ENCODE assay signal across 33 cellular contexts in the genomic region with DNA sequence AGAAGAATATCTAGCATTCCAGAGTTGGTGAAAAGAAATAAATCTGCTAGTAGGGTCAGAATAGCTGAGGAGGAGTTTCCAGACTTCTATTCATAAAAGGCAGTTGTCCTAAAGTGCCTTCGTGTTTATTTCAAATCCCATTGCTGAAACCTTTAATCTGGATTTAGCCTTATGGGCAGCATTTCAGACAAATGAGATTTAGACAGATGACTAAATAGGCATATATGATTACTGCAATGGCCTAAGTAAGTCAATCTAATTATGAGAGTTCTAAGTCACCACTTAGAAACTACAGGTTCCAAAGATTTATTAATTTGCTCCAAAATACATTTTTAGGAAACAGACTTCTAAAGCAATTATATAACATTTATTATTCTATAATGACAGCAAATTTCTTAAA.
"Had no signal": no experiment of that assay in that cellular context is flagged by ENCODE, and none has a peak within 500 bp of the region (broad histone marks: within the 10 kb centered on the region; RNA-seq: fewer than 3 reads in every experiment).

No MANE protein-coding gene starts in this region.

- H3K4me1 ChIP-seq: ascending aorta, esophagus muscularis mucosa, foreskin keratinocyte, gastrocnemius medialis, heart left ventricle had no signal

- H3K9me3 ChIP-seq: ascending aorta, esophagus muscularis mucosa, gastrocnemius medialis, heart left ventricle had no signal

- H3K4me1 Mint-ChIP-seq: activated B cell treated with CpG ODN at 0.5 μM for 24 hours; activated CD4-positive, alpha-beta T cell treated with anti-CD3 and anti-CD28 coated beads, Interleukin-2, amount 10 ng/mL, durations not matched to agents 24 days and 14 days; activated CD8-positive, alpha-beta memory T cell treated with anti-CD3 and anti-CD28 coated beads, Interleukin-2, amount 10 ng/mL, durations not matched to agents 7 days and 5 days; activated naive CD4-positive, alpha-beta T cell treated with anti-CD3 and anti-CD28 coated beads, Interleukin-2, amount 10 ng/mL, durations not matched to agents 7 days and 5 days; activated naive CD8-positive, alpha-beta T cell treated with anti-CD3 and anti-CD28 coated beads, Interleukin-2, amount 10 ng/mL, durations not matched to agents 7 days and 5 days; central memory CD8-positive, alpha-beta T cell; T-helper 17 cell had no signal

- H3K27me3 ChIP-seq: ascending aorta, brain microvascular endothelial cell, dorsolateral prefrontal cortex, esophagus muscularis mucosa, foreskin keratinocyte, gastrocnemius medialis, heart left ventricle had no signal

- H3K27ac ChIP-seq: ascending aorta, brain microvascular endothelial cell, coronary artery, dorsolateral prefrontal cortex, esophagus muscularis mucosa, foreskin keratinocyte, gastrocnemius medialis, heart left ventricle, WERI-Rb-1 had no signal

- H3K4me3 Mint-ChIP-seq: activated B cell treated with CpG ODN at 0.5 μM for 24 hours; activated CD4-positive, alpha-beta memory T cell treated with anti-CD3 and anti-CD28 coated beads for 36 hours; activated CD4-positive, alpha-beta T cell treated with anti-CD3 and anti-CD28 coated beads, Interleukin-2, amount 10 ng/mL, durations not matched to agents 24 days and 14 days; activated CD8-positive, alpha-beta memory T cell treated with anti-CD3 and anti-CD28 coated beads, Interleukin-2, amount 10 ng/mL, durations not matched to agents 7 days and 5 days; activated CD8-positive, alpha-beta T cell treated with anti-CD3 and anti-CD28 coated beads, Interleukin-2, amount 10 ng/mL, durations not matched to agents 7 days and 5 days; activated naive CD4-positive, alpha-beta T cell treated with anti-CD3 and anti-CD28 coated beads, Interleukin-2, amount 10 ng/mL, durations not matched to agents 7 days and 5 days; activated naive CD8-positive, alpha-beta T cell treated with anti-CD3 and anti-CD28 coated beads, Interleukin-2, amount 10 ng/mL, durations not matched to agents 7 days and 5 days; activated T-helper 1 cell treated with anti-CD3 and anti-CD28 coated beads, Interleukin-12 subunit alpha, Interleukin-12 subunit beta, Interleukin-2, Interleukin-4 antibody, amounts not matched to agents 30 ng/mL and 10 ng/mL and 1 ng/mL, durations not matched to agents 14 hours and 24 hours and 36 hours; central memory CD8-positive, alpha-beta T cell; dendritic cell treated with granulocyte-macrophage colony-stimulating factor and Interleukin-4, amounts not matched to agents 40 ng/mL and 50 ng/mL, for 4 days; effector memory CD8-positive, alpha-beta T cell; T-helper 17 cell; T-helper 2 cell treated with Interferon-gamma antibody and Interleukin-4, amounts not matched to agents 5 μg/mL and 100 μg/mL, for 36 hours had no signal

- FAIRE-seq: bronchial epithelial cell had no signal

- H3K36me3 ChIP-seq: ascending aorta, brain microvascular endothelial cell, esophagus muscularis mucosa, gastrocnemius medialis, heart left ventricle, WERI-Rb-1 had no signal

- H3K27me3 Mint-ChIP-seq: activated B cell treated with CpG ODN at 0.5 μM for 24 hours; activated CD4-positive, alpha-beta memory T cell treated with anti-CD3 and anti-CD28 coated beads for 36 hours; activated CD4-positive, alpha-beta T cell treated with anti-CD3 and anti-CD28 coated beads, Interleukin-2, amount 10 ng/mL, durations not matched to agents 24 days and 14 days; activated CD8-positive, alpha-beta memory T cell treated with anti-CD3 and anti-CD28 coated beads, Interleukin-2, amount 10 ng/mL, durations not matched to agents 7 days and 5 days; activated naive CD4-positive, alpha-beta T cell treated with anti-CD3 and anti-CD28 coated beads, Interleukin-2, amount 10 ng/mL, durations not matched to agents 7 days and 5 days; central memory CD8-positive, alpha-beta T cell; dendritic cell treated with granulocyte-macrophage colony-stimulating factor and Interleukin-4, amounts not matched to agents 40 ng/mL and 50 ng/mL, for 4 days; effector memory CD8-positive, alpha-beta T cell; T-helper 17 cell had no signal

- H3K9me3 Mint-ChIP-seq: activated B cell treated with CpG ODN at 0.5 μM for 24 hours; activated CD4-positive, alpha-beta memory T cell treated with anti-CD3 and anti-CD28 coated beads for 36 hours; activated CD4-positive, alpha-beta T cell treated with anti-CD3 and anti-CD28 coated beads, Interleukin-2, amount 10 ng/mL, durations not matched to agents 24 days and 14 days; activated naive CD4-positive, alpha-beta T cell treated with anti-CD3 and anti-CD28 coated beads, Interleukin-2, amount 10 ng/mL, durations not matched to agents 7 days and 5 days; activated naive CD4-positive, alpha-beta T cell treated with anti-CD3 and anti-CD28 coated beads, Interleukin-2, amount 50 U/mL, for 72 hours; activated naive CD8-positive, alpha-beta T cell treated with anti-CD3 and anti-CD28 coated beads, Interleukin-2, amount 10 ng/mL, durations not matched to agents 7 days and 5 days; activated T-helper 1 cell treated with anti-CD3 and anti-CD28 coated beads, Interleukin-12 subunit alpha, Interleukin-12 subunit beta, Interleukin-2, Interleukin-4 antibody, amounts not matched to agents 30 ng/mL and 10 ng/mL and 1 ng/mL, durations not matched to agents 14 hours and 24 hours and 36 hours; dendritic cell treated with granulocyte-macrophage colony-stimulating factor and Interleukin-4, amounts not matched to agents 40 ng/mL and 50 ng/mL, for 4 days; T-helper 2 cell treated with Interferon-gamma antibody and Interleukin-4, amounts not matched to agents 5 μg/mL and 100 μg/mL, for 36 hours had no signal

- DNase-seq: activated B cell treated with CpG ODN at 0.5 μM for 24 hours; activated CD4-positive, alpha-beta memory T cell treated with anti-CD3 and anti-CD28 coated beads for 36 hours; activated CD4-positive, alpha-beta T cell treated with anti-CD3 and anti-CD28 coated beads, Interleukin-2, amount 10 ng/mL, durations not matched to agents 24 days and 14 days; activated CD8-positive, alpha-beta memory T cell treated with anti-CD3 and anti-CD28 coated beads, Interleukin-2, amount 10 ng/mL, durations not matched to agents 7 days and 5 days; activated CD8-positive, alpha-beta memory T cell treated with anti-CD3 and anti-CD28 coated beads, Interleukin-2, amount 50 U/mL, for 4 hours; activated CD8-positive, alpha-beta T cell treated with anti-CD3 and anti-CD28 coated beads, Interleukin-2, amount 10 ng/mL, durations not matched to agents 7 days and 5 days; activated gamma-delta T cell; activated naive CD4-positive, alpha-beta T cell; activated naive CD4-positive, alpha-beta T cell treated with anti-CD3 and anti-CD28 coated beads, Interleukin-2, amount 10 ng/mL, durations not matched to agents 7 days and 5 days; activated naive CD8-positive, alpha-beta T cell treated with anti-CD3 and anti-CD28 coated beads, Interleukin-2, amount 10 ng/mL, durations not matched to agents 7 days and 5 days; activated T-cell treated with anti-CD3 and anti-CD28 coated beads, Interleukin-2, amount 50 U/mL, for 1 hour; activated T-cell treated with anti-CD3 and anti-CD28 coated beads, Interleukin-2, amount 50 U/mL, for 48 hours; brain microvascular endothelial cell; dorsolateral prefrontal cortex; effector memory CD8-positive, alpha-beta T cell; erythroblast; foreskin keratinocyte; gastrocnemius medialis; glutamatergic neuron; heart left ventricle; T-helper 17 cell; T1000; WERI-Rb-1 had no signal

- H3K27ac Mint-ChIP-seq: activated B cell treated with CpG ODN at 0.5 μM for 24 hours; activated CD4-positive, alpha-beta memory T cell treated with anti-CD3 and anti-CD28 coated beads for 36 hours; activated CD4-positive, alpha-beta T cell treated with anti-CD3 and anti-CD28 coated beads, Interleukin-2, amount 10 ng/mL, durations not matched to agents 24 days and 14 days; activated CD8-positive, alpha-beta memory T cell treated with anti-CD3 and anti-CD28 coated beads, Interleukin-2, amount 10 ng/mL, durations not matched to agents 7 days and 5 days; activated CD8-positive, alpha-beta T cell treated with anti-CD3 and anti-CD28 coated beads, Interleukin-2, amount 10 ng/mL, durations not matched to agents 7 days and 5 days; activated naive CD4-positive, alpha-beta T cell treated with anti-CD3 and anti-CD28 coated beads, Interleukin-2, amount 10 ng/mL, durations not matched to agents 7 days and 5 days; activated naive CD4-positive, alpha-beta T cell treated with anti-CD3 and anti-CD28 coated beads, Interleukin-2, amount 50 U/mL, for 72 hours; activated naive CD8-positive, alpha-beta T cell treated with anti-CD3 and anti-CD28 coated beads, Interleukin-2, amount 10 ng/mL, durations not matched to agents 7 days and 5 days; activated T-helper 1 cell treated with anti-CD3 and anti-CD28 coated beads, Interleukin-12 subunit alpha, Interleukin-12 subunit beta, Interleukin-2, Interleukin-4 antibody, amounts not matched to agents 30 ng/mL and 10 ng/mL and 1 ng/mL, durations not matched to agents 14 hours and 24 hours and 36 hours; dendritic cell treated with granulocyte-macrophage colony-stimulating factor and Interleukin-4, amounts not matched to agents 40 ng/mL and 50 ng/mL, for 4 days; effector memory CD8-positive, alpha-beta T cell; T-helper 17 cell; T-helper 2 cell treated with Interferon-gamma antibody and Interleukin-4, amounts not matched to agents 5 μg/mL and 100 μg/mL, for 36 hours had no signal

- ATAC-seq: activated CD4-positive, CD25-positive, alpha-beta regulatory T cell treated with anti-CD3 and anti-CD28 coated beads, Interleukin-2, amount 50 U/mL, for 24 hours; activated CD8-positive, alpha-beta memory T cell treated with anti-CD3 and anti-CD28 coated beads, Interleukin-2, amount 10 ng/mL, durations not matched to agents 7 days and 5 days; activated CD8-positive, alpha-beta T cell treated with anti-CD3 and anti-CD28 coated beads, Interleukin-2, amount 10 ng/mL, durations not matched to agents 7 days and 5 days; activated naive CD4-positive, alpha-beta T cell treated with anti-CD3 and anti-CD28 coated beads, Interleukin-2, amount 50 U/mL, for 72 hours; effector memory CD8-positive, alpha-beta T cell; foreskin keratinocyte; gastrocnemius medialis; heart left ventricle; T-helper 17 cell had no signal

- H3K4me3 ChIP-seq: ascending aorta, coronary artery, dorsolateral prefrontal cortex, esophagus muscularis mucosa, gastrocnemius medialis, heart left ventricle had no signal

- H3K36me3 Mint-ChIP-seq: activated CD4-positive, alpha-beta memory T cell treated with anti-CD3 and anti-CD28 coated beads for 36 hours; activated CD8-positive, alpha-beta memory T cell treated with anti-CD3 and anti-CD28 coated beads, Interleukin-2, amount 10 ng/mL, durations not matched to agents 7 days and 5 days; activated naive CD4-positive, alpha-beta T cell treated with anti-CD3 and anti-CD28 coated beads, Interleukin-2, amount 10 ng/mL, durations not matched to agents 7 days and 5 days; activated naive CD4-positive, alpha-beta T cell treated with anti-CD3 and anti-CD28 coated beads, Interleukin-2, amount 50 U/mL, for 72 hours; activated naive CD8-positive, alpha-beta T cell treated with anti-CD3 and anti-CD28 coated beads, Interleukin-2, amount 10 ng/mL, durations not matched to agents 7 days and 5 days had no signal
